Comparison of ENCODE assay signal across 1 cellular context in genomic region chr11:1075341-1075911, GRCh38.
TF ChIP-seq lines count a peak whose summit lies in the region.

No MANE protein-coding gene starts in this region.

TF ChIP-seq in K562, 482 proteins besides CTCF, POLR2A, EP300 and RAD21:
- TF ChIP-seq ZBTB40 (IDR thresholded peaks at IDR 0.05) (no peak), ZBTB40 (CRISPR knock-in tag; IDR thresholded peaks at IDR 0.05) (no peak), MAZ (CRISPR knock-in tag; conservative IDR thresholded peaks at IDR 0.05 in 1 of 2, IDR thresholded peaks at IDR 0.05 in 1 of 2) (no peak), ZNF644 (tag; IDR thresholded peaks at IDR 0.05; ENCODE audit: low read depth) (no peak), HDAC6 (IDR thresholded peaks at IDR 0.05; ENCODE audit: low read depth, low read length) (no peak), NRF1 (conservative IDR thresholded peaks at IDR 0.05 in 1 of 2, IDR thresholded peaks at IDR 0.05 in 1 of 2) (no peak), TAF9B (IDR thresholded peaks at IDR 0.05; ENCODE audit: partially characterized antibody) (no peak), NCOA6 (IDR thresholded peaks at IDR 0.05) (no peak), RFX1 (IDR thresholded peaks at IDR 0.05) (no peak), ZNF140 (CRISPR knock-in tag; IDR thresholded peaks at IDR 0.05) (no peak)
- TF ChIP-seq, protein P1, sequence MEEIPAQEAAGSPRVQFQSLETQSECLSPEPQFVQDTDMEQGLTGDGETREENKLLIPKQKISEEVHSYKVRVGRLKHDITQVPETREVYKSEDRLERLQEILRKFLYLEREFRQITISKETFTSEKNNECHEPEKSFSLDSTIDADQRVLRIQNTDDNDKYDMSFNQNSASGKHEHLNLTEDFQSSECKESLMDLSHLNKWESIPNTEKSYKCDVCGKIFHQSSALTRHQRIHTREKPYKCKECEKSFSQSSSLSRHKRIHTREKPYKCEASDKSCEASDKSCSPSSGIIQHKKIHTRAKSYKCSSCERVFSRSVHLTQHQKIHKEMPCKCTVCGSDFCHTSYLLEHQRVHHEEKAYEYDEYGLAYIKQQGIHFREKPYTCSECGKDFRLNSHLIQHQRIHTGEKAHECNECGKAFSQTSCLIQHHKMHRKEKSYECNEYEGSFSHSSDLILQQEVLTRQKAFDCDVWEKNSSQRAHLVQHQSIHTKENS (CRISPR knock-in tag; IDR thresholded peaks at IDR 0.05): no peak
- TF ChIP-seq, protein P2, sequence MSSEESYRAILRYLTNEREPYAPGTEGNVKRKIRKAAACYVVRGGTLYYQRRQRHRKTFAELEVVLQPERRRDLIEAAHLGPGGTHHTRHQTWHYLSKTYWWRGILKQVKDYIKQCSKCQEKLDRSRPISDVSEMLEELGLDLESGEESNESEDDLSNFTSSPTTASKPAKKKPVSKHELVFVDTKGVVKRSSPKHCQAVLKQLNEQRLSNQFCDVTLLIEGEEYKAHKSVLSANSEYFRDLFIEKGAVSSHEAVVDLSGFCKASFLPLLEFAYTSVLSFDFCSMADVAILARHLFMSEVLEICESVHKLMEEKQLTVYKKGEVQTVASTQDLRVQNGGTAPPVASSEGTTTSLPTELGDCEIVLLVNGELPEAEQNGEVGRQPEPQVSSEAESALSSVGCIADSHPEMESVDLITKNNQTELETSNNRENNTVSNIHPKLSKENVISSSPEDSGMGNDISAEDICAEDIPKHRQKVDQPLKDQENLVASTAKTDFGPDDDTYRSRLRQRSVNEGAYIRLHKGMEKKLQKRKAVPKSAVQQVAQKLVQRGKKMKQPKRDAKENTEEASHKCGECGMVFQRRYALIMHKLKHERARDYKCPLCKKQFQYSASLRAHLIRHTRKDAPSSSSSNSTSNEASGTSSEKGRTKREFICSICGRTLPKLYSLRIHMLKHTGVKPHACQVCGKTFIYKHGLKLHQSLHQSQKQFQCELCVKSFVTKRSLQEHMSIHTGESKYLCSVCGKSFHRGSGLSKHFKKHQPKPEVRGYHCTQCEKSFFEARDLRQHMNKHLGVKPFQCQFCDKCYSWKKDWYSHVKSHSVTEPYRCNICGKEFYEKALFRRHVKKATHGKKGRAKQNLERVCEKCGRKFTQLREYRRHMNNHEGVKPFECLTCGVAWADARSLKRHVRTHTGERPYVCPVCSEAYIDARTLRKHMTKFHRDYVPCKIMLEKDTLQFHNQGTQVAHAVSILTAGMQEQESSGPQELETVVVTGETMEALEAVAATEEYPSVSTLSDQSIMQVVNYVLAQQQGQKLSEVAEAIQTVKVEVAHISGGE (CRISPR knock-in tag; IDR thresholded peaks at IDR 0.05): no peak
- TF ChIP-seq, protein P3, sequence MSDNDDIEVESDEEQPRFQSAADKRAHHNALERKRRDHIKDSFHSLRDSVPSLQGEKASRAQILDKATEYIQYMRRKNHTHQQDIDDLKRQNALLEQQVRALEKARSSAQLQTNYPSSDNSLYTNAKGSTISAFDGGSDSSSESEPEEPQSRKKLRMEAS (CRISPR knock-in tag; IDR thresholded peaks at IDR 0.05): no peak
- TF ChIP-seq, protein P4, sequence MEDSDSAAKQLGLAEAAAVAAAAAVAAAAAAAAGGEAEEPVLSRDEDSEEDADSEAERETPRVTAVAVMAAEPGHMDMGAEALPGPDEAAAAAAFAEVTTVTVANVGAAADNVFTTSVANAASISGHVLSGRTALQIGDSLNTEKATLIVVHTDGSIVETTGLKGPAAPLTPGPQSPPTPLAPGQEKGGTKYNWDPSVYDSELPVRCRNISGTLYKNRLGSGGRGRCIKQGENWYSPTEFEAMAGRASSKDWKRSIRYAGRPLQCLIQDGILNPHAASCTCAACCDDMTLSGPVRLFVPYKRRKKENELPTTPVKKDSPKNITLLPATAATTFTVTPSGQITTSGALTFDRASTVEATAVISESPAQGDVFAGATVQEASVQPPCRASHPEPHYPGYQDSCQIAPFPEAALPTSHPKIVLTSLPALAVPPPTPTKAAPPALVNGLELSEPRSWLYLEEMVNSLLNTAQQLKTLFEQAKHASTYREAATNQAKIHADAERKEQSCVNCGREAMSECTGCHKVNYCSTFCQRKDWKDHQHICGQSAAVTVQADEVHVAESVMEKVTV (CRISPR knock-in tag; IDR thresholded peaks at IDR 0.05): no peak
